8 cellular contexts compared by ENCODE assay signal in the genomic region with DNA sequence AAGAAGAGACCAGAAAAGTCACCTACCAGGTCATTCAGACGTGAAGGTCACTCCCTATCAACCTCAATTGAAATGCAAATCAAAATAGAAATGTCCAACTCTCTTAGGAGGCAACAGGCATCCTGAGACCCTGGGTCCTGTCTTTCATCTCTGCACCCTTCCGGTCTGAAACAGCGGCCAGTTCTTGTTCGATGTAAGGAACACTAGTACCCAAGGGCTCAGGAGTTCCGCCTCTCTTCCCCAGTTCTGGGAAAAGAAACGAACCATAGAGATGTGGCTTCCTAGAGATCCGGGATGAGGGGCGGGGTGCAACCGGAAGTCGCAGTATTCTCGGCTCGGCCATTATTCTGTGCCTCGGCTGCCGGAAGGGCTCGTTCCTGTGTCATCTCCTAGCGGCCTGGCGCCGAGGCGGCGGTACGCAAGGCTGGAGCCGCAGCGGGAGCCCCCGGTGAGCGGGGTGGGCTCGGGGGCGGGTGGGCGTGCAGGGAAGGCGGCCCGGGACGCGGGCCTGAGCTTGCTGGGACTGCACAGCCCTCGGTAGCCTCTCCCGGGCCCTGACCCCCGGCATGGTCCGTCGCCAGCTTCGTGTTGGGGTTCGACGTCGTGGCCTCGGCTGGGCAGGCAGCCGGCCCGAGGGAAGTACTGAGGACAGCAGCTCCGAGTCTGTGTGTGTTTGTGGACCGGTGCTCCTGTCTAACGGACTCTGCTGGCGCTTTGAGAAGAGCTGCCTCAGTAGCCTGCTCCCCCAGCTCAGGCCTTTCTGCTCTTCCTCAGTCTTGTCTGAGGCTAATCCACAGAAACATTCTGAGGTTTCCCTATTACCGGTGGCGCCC. TPM values are rescaled to one million over a fixed set of nuclear protein-coding genes. Genes with fewer than 3 reads are reported as not detected.
DNase-seq lines count a peak whose midpoint lies in the region; ATAC-seq and TF ChIP-seq lines count a peak whose summit lies in the region.

A gene (plus strand): TSS at position 341 of the 833 bp plus-strand sequence. CDS start 4,119 bp downstream, outside the sequence.

- no peak for TF ChIP-seq EP300 in esophagus muscularis mucosa (IDR thresholded peaks at IDR 0.05)

- no peaks in the 10 kb centered on the region for H3K27me3 ChIP-seq in OCI-LY3 (ENCODE audit: low read depth, low read length)
- H3K27me3 ChIP-seq in esophagus muscularis mucosa, result no peaks in the 10 kb centered on the region
- no peaks in the 10 kb centered on the region for H3K27me3 ChIP-seq in muscle layer of colon (ENCODE audit: control insufficient read depth in 1 of 2, insufficient read depth in 2 of 2, low read length in 2 of 2)

- H3K9me3 ChIP-seq in OCI-LY3 (ENCODE audit: insufficient read depth, low read length) (no peaks in the 10 kb centered on the region), esophagus muscularis mucosa (no peaks in the 10 kb centered on the region), muscle layer of colon (ENCODE audit: low read length) (no peaks in the 10 kb centered on the region)

- H2AFZ ChIP-seq in OCI-LY3 (ENCODE audit: low read depth, low read length), result peak within 1 kb of the TSS; percentile 99

- H3K79me2 ChIP-seq in OCI-LY3 (ENCODE audit: low read length), result peaks cover 25% of the 10 kb centered on the region

- H3K9ac ChIP-seq in OCI-LY3 (ENCODE audit: low read length) (peak within 1 kb of the TSS; percentile 76), muscle layer of colon (ENCODE audit: low read length) (peak within 1 kb of the TSS; percentile 85)

- H4K20me1 ChIP-seq in OCI-LY3 (ENCODE audit: insufficient read depth, low read length), result no peaks in the 10 kb centered on the region

- TF ChIP-seq CTCF in OCI-LY3 (IDR thresholded peaks at IDR 0.05; ENCODE audit: low read depth, low read length) (no peak), esophagus muscularis mucosa (IDR thresholded peaks at IDR 0.05) (peak; percentile 21 to 39 (median 35))

- under 1% methylated on average over 28 of the region's 50 CpGs for WGBS in esophagus muscularis mucosa

- H3K4me2 ChIP-seq in OCI-LY3 (ENCODE audit: low read length), result peak within 1 kb of the TSS; percentile 95

- TF ChIP-seq POLR2A in esophagus muscularis mucosa (IDR thresholded peaks at IDR 0.05; ENCODE audit: low read depth), result no peak

- H3K4me1 ChIP-seq in OCI-LY3 (ENCODE audit: low read length) (peaks cover 10% of the 10 kb centered on the region), esophagus muscularis mucosa (peaks cover 25 to 47% (median 41%) of the 10 kb centered on the region in 4 donors), muscle layer of colon (ENCODE audit: insufficient read depth, low read length) (peaks cover 12% of the 10 kb centered on the region)

- peak; percentile 85 for ATAC-seq in GM21360 (IDR thresholded peaks at IDR 0.05; ENCODE audit: unreplicated experiment)

- H3K27ac ChIP-seq in OCI-LY3 (ENCODE audit: low read length) (peak within 1 kb of the TSS; percentile 15), esophagus muscularis mucosa (replicated peaks in 1 of 4) (peak within 1 kb of the TSS; percentile 88 to 95 (median 90)), muscle layer of colon (ENCODE audit: low read depth, low read length) (peak within 1 kb of the TSS; percentile 81)

- intact Hi-C loops in esophagus muscularis mucosa (cut with DNase I), result no loop called here

- H3K36me3 ChIP-seq in OCI-LY3 (replicated peaks; ENCODE audit: low read depth, low read length) (peaks cover 2% of the 10 kb centered on the region), esophagus muscularis mucosa (peaks cover 0 to 12% (median 10%) of the 10 kb centered on the region in 4 donors), muscle layer of colon (ENCODE audit: insufficient read depth, low read length) (no peaks in the 10 kb centered on the region)

- H3K4me3 ChIP-seq in OCI-LY3 (ENCODE audit: low read length), result peak within 1 kb of the TSS; percentile 84
- peak within 1 kb of the TSS; percentile 81 to 93 (median 82) for H3K4me3 ChIP-seq in esophagus muscularis mucosa
- H3K4me3 ChIP-seq in muscle layer of colon (ENCODE audit: low read depth in 1 of 2, low read length in 2 of 2), result peak within 1 kb of the TSS; percentile 55 to 68

- DNase-seq in D341Med (ENCODE audit: low spot score) (peak; percentile 93), HT1080 (ENCODE audit: low read depth) (peak; percentile 82), esophagus muscularis mucosa (ENCODE audit: extremely low spot score) (peak; percentile 95)
- DNase-seq in activated T-cell treated with anti-CD3 and anti-CD28 coated beads, Interleukin-2, amount 50 U/mL, for 1 hour, result peak; percentile 53
- DNase-seq in stimulated activated CD8-positive, alpha-beta memory T cell treated with anti-CD3 and anti-CD28 coated beads, Interleukin-7, amount 100 ng/mL, for 24 hours (ENCODE audit: low read depth), result peak; percentile 36

RNA-seq across cellular contexts. Expression of the gene that starts here (rescaled TPM):
- 6.7 and 7.6 TPM in 2 replicates for total RNA-seq in HT1080 (2014; rRNA removed; shearing (Covaris generic))
- polyA plus RNA-seq in HT1080 (2015; cell fraction: cytosol; rRNA removed), result 4.1 and 5.9 TPM in 2 replicates
- polyA plus RNA-seq in HT1080 (2015; cell fraction: nucleus; rRNA removed), result 5.4 and 6.2 TPM in 2 replicates
- total RNA-seq in esophagus muscularis mucosa, result 10 to 100 TPM; 16.3 to 22.8 (median 16.6) TPM

Comparison
In these comparisons a context has a peak if more than half of its experiments do, and no peak if none do; other contexts are left out.
1. Peak in every context shown above with its lines: DNase-seq, ATAC-seq, H3K4me3 ChIP-seq and H3K27ac ChIP-seq.
2. DNase-seq: peak in every context shown above with its lines; median percentile 95 in esophagus muscularis mucosa; 93 in D341Med; 82 in HT1080; 53 in activated T-cell treated with anti-CD3 and anti-CD28 coated beads, Interleukin-2, amount 50 U/mL, for 1 hour; 36 in stimulated activated CD8-positive, alpha-beta memory T cell treated with anti-CD3 and anti-CD28 coated beads, Interleukin-7, amount 100 ng/mL, for 24 hours.
3. H3K27ac ChIP-seq: peak in every context shown above with its lines; median percentile 90 in esophagus muscularis mucosa; 81 in muscle layer of colon; 15 in OCI-LY3.